ENCODE assay signal across 36 cellular contexts in genomic region chr9:28758971-28759370, GRCh38.
"Had no signal": no experiment of that assay in that cellular context is flagged by ENCODE, and none has a peak within 500 bp of the region (broad histone marks: within the 10 kb centered on the region; RNA-seq: fewer than 3 reads in every experiment).

No MANE protein-coding gene starts in this region.

- H3K9me3 ChIP-seq: MG63 had no signal

- H3K4me2 ChIP-seq: KMS-11 had no signal

- H3K27me3 ChIP-seq: MG63 had no signal

- H3K36me3 ChIP-seq: MG63 had no signal

- H3K4me3 ChIP-seq: MG63 had no signal

- H3K27ac ChIP-seq: KMS-11 had no signal

- DNase-seq: Karpas-422, Kasumi-1, KBM-7, KG1, MG63, MM.1S, MV-4-11, NCI-H1048, NCI-H1092, NCI-H1092 treated with DMSO at 0.1 percent for 48 hours, NCI-H1105 treated with DMSO at 0.1 percent for 48 hours, NCI-H1417, NCI-H1417 treated with DMSO at 0.1 percent for 48 hours, NCI-H1436, NCI-H1436 treated with DMSO at 0.1 percent for 48 hours, NCI-H146, NCI-H1694, NCI-H1694 treated with DMSO at 0.1 percent for 48 hours, NCI-H187, NCI-H187 treated with DMSO at 0.1 percent for 48 hours, NCI-H1930, NCI-H2029, NCI-H2029 treated with DMSO at 0.1 percent for 48 hours, NCI-H2081, NCI-H2081 treated with DMSO at 0.1 percent for 48 hours, NCI-H2107, NCI-H2171, NCI-H2171 treated with DMSO at 0.1 percent for 48 hours, NCI-H2227 treated with DMSO at 0.1 percent for 48 hours, NCI-H226, NCI-H345, NCI-H446, NCI-H446 treated with DMSO at 0.1 percent for 48 hours, NCI-H510A, NCI-H510A treated with DMSO at 0.1 percent for 48 hours had no signal

- H3K9ac ChIP-seq: KMS-11 had no signal
